In genomic region chr1:147233903-147234302, GRCh38 we compare ENCODE assay signal across 1 cellular context.
A peak's percentile ranks its signal among the peaks of the same experiment; 100 is the strongest.
TF ChIP-seq lines count a peak whose summit lies in the region.
"Not testable (repeated sequence)": the region's sequence is repeated elsewhere in the genome, so short reads cannot be mapped to it uniquely, and the experiment has no call there.

No MANE protein-coding gene starts in this region.

TF ChIP-seq in HepG2, 621 proteins besides CTCF, POLR2A, EP300 and RAD21 (continues in another document):
- 0 out of 2 replicates have a peak, but pooled peaks have one; percentile 36 for TF ChIP-seq MEIS2 (CRISPR knock-in tag; IDR thresholded peaks at IDR 0.05)
- peak; percentile 86 for TF ChIP-seq ONECUT2 (CRISPR knock-in tag; IDR thresholded peaks at IDR 0.05)
- TF ChIP-seq GATAD2A (CRISPR knock-in tag; IDR thresholded peaks at IDR 0.05) = peak; percentile 86
- TF ChIP-seq ZNF775 (CRISPR knock-in tag; IDR thresholded peaks at IDR 0.05; ENCODE audit: borderline replicate concordance) = peak; percentile 87; the same call in 1 of the 2 replicates
- TF ChIP-seq THAP11 (CRISPR knock-in tag; IDR thresholded peaks at IDR 0.05) = 0 out of 2 replicates have a peak, but pooled peaks have one; percentile 10
- peak; percentile 58 for TF ChIP-seq TCF7 (IDR thresholded peaks at IDR 0.05; ENCODE audit: low read depth)
- peak; percentile 38; the same call in 1 of the 2 replicates for TF ChIP-seq KAT8 (CRISPR knock-in tag; IDR thresholded peaks at IDR 0.05)
- 0 out of 2 replicates have a peak, but pooled peaks have one; percentile 35 for TF ChIP-seq POGZ (CRISPR knock-in tag; IDR thresholded peaks at IDR 0.05)
- 0 out of 2 replicates have a peak, but pooled peaks have one; percentile 36 for TF ChIP-seq ZNF33B (CRISPR knock-in tag; IDR thresholded peaks at IDR 0.05)
- peak; percentile 55 for TF ChIP-seq SP5 (CRISPR knock-in tag; IDR thresholded peaks at IDR 0.05; ENCODE audit: borderline replicate concordance, low read depth)
- peak; percentile 51 for TF ChIP-seq TEAD3 (CRISPR knock-in tag; optimal IDR thresholded peaks at IDR 0.05; ENCODE audit: borderline replicate concordance)
- peak; percentile 37; the same call in 1 of the 2 replicates for TF ChIP-seq ZNF644 (CRISPR knock-in tag; IDR thresholded peaks at IDR 0.05; ENCODE audit: low read depth)
- peak; percentile 51; the same call in 1 of the 2 replicates for TF ChIP-seq ARID4A (CRISPR knock-in tag; IDR thresholded peaks at IDR 0.05; ENCODE audit: borderline replicate concordance)
- 0 out of 2 replicates have a peak, but pooled peaks have one; percentile 19 for TF ChIP-seq GATAD1 (CRISPR knock-in tag; IDR thresholded peaks at IDR 0.05)
- TF ChIP-seq, protein P1, sequence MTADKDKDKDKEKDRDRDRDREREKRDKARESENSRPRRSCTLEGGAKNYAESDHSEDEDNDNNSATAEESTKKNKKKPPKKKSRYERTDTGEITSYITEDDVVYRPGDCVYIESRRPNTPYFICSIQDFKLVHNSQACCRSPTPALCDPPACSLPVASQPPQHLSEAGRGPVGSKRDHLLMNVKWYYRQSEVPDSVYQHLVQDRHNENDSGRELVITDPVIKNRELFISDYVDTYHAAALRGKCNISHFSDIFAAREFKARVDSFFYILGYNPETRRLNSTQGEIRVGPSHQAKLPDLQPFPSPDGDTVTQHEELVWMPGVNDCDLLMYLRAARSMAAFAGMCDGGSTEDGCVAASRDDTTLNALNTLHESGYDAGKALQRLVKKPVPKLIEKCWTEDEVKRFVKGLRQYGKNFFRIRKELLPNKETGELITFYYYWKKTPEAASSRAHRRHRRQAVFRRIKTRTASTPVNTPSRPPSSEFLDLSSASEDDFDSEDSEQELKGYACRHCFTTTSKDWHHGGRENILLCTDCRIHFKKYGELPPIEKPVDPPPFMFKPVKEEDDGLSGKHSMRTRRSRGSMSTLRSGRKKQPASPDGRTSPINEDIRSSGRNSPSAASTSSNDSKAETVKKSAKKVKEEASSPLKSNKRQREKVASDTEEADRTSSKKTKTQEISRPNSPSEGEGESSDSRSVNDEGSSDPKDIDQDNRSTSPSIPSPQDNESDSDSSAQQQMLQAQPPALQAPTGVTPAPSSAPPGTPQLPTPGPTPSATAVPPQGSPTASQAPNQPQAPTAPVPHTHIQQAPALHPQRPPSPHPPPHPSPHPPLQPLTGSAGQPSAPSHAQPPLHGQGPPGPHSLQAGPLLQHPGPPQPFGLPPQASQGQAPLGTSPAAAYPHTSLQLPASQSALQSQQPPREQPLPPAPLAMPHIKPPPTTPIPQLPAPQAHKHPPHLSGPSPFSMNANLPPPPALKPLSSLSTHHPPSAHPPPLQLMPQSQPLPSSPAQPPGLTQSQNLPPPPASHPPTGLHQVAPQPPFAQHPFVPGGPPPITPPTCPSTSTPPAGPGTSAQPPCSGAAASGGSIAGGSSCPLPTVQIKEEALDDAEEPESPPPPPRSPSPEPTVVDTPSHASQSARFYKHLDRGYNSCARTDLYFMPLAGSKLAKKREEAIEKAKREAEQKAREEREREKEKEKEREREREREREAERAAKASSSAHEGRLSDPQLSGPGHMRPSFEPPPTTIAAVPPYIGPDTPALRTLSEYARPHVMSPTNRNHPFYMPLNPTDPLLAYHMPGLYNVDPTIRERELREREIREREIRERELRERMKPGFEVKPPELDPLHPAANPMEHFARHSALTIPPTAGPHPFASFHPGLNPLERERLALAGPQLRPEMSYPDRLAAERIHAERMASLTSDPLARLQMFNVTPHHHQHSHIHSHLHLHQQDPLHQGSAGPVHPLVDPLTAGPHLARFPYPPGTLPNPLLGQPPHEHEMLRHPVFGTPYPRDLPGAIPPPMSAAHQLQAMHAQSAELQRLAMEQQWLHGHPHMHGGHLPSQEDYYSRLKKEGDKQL (CRISPR knock-in tag; IDR thresholded peaks at IDR 0.05; ENCODE audit: low read depth) = peak; percentile 42; the same call in 1 of the 2 replicates
- TF ChIP-seq, protein P2, sequence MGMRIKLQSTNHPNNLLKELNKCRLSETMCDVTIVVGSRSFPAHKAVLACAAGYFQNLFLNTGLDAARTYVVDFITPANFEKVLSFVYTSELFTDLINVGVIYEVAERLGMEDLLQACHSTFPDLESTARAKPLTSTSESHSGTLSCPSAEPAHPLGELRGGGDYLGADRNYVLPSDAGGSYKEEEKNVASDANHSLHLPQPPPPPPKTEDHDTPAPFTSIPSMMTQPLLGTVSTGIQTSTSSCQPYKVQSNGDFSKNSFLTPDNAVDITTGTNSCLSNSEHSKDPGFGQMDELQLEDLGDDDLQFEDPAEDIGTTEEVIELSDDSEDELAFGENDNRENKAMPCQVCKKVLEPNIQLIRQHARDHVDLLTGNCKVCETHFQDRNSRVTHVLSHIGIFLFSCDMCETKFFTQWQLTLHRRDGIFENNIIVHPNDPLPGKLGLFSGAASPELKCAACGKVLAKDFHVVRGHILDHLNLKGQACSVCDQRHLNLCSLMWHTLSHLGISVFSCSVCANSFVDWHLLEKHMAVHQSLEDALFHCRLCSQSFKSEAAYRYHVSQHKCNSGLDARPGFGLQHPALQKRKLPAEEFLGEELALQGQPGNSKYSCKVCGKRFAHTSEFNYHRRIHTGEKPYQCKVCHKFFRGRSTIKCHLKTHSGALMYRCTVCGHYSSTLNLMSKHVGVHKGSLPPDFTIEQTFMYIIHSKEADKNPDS (CRISPR knock-in tag; IDR thresholded peaks at IDR 0.05) = peak; percentile 61; the same call in 1 of the 2 replicates
- TF ChIP-seq, protein P3, sequence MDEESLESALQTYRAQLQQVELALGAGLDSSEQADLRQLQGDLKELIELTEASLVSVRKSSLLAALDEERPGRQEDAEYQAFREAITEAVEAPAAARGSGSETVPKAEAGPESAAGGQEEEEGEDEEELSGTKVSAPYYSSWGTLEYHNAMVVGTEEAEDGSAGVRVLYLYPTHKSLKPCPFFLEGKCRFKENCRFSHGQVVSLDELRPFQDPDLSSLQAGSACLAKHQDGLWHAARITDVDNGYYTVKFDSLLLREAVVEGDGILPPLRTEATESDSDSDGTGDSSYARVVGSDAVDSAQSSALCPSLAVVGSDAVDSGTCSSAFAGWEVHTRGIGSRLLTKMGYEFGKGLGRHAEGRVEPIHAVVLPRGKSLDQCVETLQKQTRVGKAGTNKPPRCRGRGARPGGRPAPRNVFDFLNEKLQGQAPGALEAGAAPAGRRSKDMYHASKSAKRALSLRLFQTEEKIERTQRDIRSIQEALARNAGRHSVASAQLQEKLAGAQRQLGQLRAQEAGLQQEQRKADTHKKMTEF (CRISPR knock-in tag; IDR thresholded peaks at IDR 0.05) = peak; percentile 87
- TF ChIP-seq AHDC1 (CRISPR knock-in tag; IDR thresholded peaks at IDR 0.05; ENCODE audit: borderline replicate concordance) = peak; percentile 77; the same call in 1 of the 2 replicates
- peak; percentile 47; the same call in 1 of the 2 replicates for TF ChIP-seq RXRA (CRISPR knock-in tag; IDR thresholded peaks at IDR 0.05)
- TF ChIP-seq ARNTL (CRISPR knock-in tag; IDR thresholded peaks at IDR 0.05) = peak; percentile 56; the same call in 1 of the 2 replicates
- TF ChIP-seq, protein P4, sequence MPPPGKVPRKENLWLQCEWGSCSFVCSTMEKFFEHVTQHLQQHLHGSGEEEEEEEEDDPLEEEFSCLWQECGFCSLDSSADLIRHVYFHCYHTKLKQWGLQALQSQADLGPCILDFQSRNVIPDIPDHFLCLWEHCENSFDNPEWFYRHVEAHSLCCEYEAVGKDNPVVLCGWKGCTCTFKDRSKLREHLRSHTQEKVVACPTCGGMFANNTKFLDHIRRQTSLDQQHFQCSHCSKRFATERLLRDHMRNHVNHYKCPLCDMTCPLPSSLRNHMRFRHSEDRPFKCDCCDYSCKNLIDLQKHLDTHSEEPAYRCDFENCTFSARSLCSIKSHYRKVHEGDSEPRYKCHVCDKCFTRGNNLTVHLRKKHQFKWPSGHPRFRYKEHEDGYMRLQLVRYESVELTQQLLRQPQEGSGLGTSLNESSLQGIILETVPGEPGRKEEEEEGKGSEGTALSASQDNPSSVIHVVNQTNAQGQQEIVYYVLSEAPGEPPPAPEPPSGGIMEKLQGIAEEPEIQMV (CRISPR knock-in tag; IDR thresholded peaks at IDR 0.05; ENCODE audit: low read depth) = 0 out of 2 replicates have a peak, but pooled peaks have one; percentile 27
- TF ChIP-seq, protein P5, sequence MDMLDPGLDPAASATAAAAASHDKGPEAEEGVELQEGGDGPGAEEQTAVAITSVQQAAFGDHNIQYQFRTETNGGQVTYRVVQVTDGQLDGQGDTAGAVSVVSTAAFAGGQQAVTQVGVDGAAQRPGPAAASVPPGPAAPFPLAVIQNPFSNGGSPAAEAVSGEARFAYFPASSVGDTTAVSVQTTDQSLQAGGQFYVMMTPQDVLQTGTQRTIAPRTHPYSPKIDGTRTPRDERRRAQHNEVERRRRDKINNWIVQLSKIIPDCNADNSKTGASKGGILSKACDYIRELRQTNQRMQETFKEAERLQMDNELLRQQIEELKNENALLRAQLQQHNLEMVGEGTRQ (IDR thresholded peaks at IDR 0.05; ENCODE audit: low read depth, low read length) = not testable (repeated sequence)
- TF ChIP-seq, protein P5 (CRISPR knock-in tag; IDR thresholded peaks at IDR 0.05; ENCODE audit: borderline replicate concordance) = 0 out of 2 replicates have a peak, but pooled peaks have one; percentile 26
- TF ChIP-seq, protein P6, sequence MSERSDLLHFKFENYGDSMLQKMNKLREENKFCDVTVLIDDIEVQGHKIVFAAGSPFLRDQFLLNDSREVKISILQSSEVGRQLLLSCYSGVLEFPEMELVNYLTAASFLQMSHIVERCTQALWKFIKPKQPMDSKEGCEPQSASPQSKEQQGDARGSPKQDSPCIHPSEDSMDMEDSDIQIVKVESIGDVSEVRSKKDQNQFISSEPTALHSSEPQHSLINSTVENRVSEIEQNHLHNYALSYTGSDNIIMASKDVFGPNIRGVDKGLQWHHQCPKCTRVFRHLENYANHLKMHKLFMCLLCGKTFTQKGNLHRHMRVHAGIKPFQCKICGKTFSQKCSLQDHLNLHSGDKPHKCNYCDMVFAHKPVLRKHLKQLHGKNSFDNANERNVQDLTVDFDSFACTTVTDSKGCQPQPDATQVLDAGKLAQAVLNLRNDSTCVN (CRISPR knock-in tag; IDR thresholded peaks at IDR 0.05; ENCODE audit: borderline replicate concordance) = peak; percentile 54; the same call in 1 of the 2 replicates
- peak; percentile 37; the same call in 1 of the 2 replicates for TF ChIP-seq FOXJ3 (CRISPR knock-in tag; IDR thresholded peaks at IDR 0.05; ENCODE audit: borderline replicate concordance)
- peak; percentile 89 for TF ChIP-seq NR2F6 (IDR thresholded peaks at IDR 0.05)
- TF ChIP-seq NR2F6 (CRISPR knock-in tag; IDR thresholded peaks at IDR 0.05) = peak; percentile 94
- TF ChIP-seq ZNF670 (CRISPR knock-in tag; IDR thresholded peaks at IDR 0.05; ENCODE audit: borderline replicate concordance) = peak; percentile 32; the same call in 1 of the 2 replicates
